ENCODE assay signal across 8 cellular contexts in the genomic region with DNA sequence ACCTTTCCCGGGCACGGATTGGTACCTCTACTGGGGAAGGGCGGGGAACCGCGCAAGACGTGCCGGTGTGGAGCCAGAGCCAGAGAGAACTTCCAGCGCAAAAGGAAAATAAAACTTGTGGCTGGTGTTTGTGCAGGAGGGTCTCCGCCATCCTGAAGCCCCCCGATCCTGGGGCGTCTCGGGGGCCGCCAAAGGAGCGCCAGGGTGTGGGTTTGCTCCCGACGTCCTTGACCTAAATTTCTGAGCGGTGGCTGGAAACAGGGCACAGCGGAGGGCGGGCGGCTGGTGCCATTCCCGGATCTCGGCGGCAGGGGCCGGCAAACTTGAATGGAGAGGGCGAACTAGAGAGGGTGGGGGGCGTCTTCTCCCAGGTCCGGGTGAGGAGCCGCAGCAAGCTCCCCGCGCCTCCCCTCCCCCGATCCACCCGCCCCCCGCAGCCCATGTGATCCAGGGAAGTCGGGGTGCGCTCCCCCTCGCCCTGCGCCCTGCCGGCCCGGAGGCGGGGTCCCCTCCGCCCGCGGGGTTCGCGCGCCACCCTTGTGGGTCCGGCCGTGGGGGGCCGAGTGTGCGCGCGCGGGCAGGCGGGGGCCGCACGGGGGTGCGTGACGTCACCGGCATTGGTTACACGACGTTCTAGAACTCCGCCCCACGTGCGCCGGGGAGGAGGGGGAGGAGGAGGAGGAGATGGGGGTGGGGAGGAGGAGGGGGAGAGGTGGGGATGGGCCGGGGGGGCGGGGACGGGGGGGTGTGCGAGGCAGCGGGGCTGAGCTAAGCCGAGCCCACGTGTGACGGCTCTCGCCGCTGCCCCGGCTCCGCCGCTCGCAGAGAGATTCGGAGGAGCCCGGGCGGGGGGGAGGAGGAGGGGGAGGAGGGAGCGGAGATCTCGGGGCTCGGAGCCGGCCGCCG. TPM values are rescaled to one million over a fixed set of nuclear protein-coding genes. Genes with fewer than 3 reads are reported as not detected.
A peak's percentile ranks its signal among the peaks of the same experiment; 100 is the strongest.
DNase-seq lines count a peak whose midpoint lies in the region; ATAC-seq and TF ChIP-seq lines count a peak whose summit lies in the region.

A gene (plus strand): TSS at position 748 of the 906 bp plus-strand sequence. CDS start 220 bp downstream, outside the sequence.

- H3K9me3 ChIP-seq in upper lobe of right lung, result no peaks in the 10 kb centered on the region

- peaks cover 15% of the 10 kb centered on the region for H3K4me1 ChIP-seq in upper lobe of right lung

- DNase-seq in GM04504 (ENCODE audit: low read depth) (peak; percentile 16), NCI-H1092 (lab: John Stamatoyannopoulos, UW) (peak; percentile 74), T-helper 2 cell (peak; percentile 80 to 94 (median 88)), amygdala (lab: John Stamatoyannopoulos, UW) (peak in 54 of 56 donors; percentile 45 to 94 (median 82)), left cardiac atrium (peak; percentile 97), progenitor cell of endocrine pancreas (ENCODE audit: low spot score, unreplicated experiment) (peak; percentile 75), upper lobe of right lung (peak; percentile 95)

- peaks cover 7% of the 10 kb centered on the region for H3K36me3 Mint-ChIP-seq in progenitor cell of endocrine pancreas (ENCODE audit: insufficient read depth)

- H3K27ac Mint-ChIP-seq in progenitor cell of endocrine pancreas, result peak within 1 kb of the TSS; percentile 97

- peak; percentile 71 for ATAC-seq in HG02571 (IDR thresholded peaks at IDR 0.05; ENCODE audit: unreplicated experiment)
- peak; percentile 91 to 93 for ATAC-seq in left cardiac atrium
- peak; percentile 92 for ATAC-seq in upper lobe of right lung

- TF ChIP-seq CTCF in progenitor cell of endocrine pancreas (IDR thresholded peaks at IDR 0.05; ENCODE audit: unreplicated experiment) (no peak), upper lobe of right lung (IDR thresholded peaks at IDR 0.05) (no peak)

- peak within 1 kb of the TSS; percentile 81 for H3K27ac ChIP-seq in upper lobe of right lung

- no peaks in the 10 kb centered on the region for H3K36me3 ChIP-seq in upper lobe of right lung

- peaks cover 6% of the 10 kb centered on the region for H3K9me3 Mint-ChIP-seq in progenitor cell of endocrine pancreas (ENCODE audit: low read depth)

- peaks cover 35% of the 10 kb centered on the region for H3K4me1 Mint-ChIP-seq in progenitor cell of endocrine pancreas (ENCODE audit: low read depth)

- peak within 1 kb of the TSS; percentile 93 for H3K4me3 Mint-ChIP-seq in progenitor cell of endocrine pancreas (ENCODE audit: low read depth)

- no peaks in the 10 kb centered on the region for H3K27me3 Mint-ChIP-seq in progenitor cell of endocrine pancreas

- H3K27me3 ChIP-seq in upper lobe of right lung, result no peaks in the 10 kb centered on the region

- H3K4me3 ChIP-seq in upper lobe of right lung, result peak within 1 kb of the TSS; percentile 80

- intact Hi-C loops in left cardiac atrium (cut with DNase I), result loop anchor here in 1 of 2 donors (10.0 kb wide), 1 partner anchor 409 kb away; no protein-coding TSS in a partner anchor
- intact Hi-C loops in upper lobe of right lung (cut with DNase I), result no loop called here

RNA-seq across cellular contexts. Expression of the gene that starts here (rescaled TPM):
- 10 to 100 TPM; 84.1 to 95.5 TPM for total RNA-seq in left cardiac atrium
- total RNA-seq in progenitor cell of endocrine pancreas, result 161 and 164 TPM in 2 replicates
- total RNA-seq in upper lobe of right lung, result 31.3 TPM

Comparison
In these comparisons a context has a peak if more than half of its experiments do, and no peak if none do; other contexts are left out.
1. Peak in every context shown above with its lines: DNase-seq, ATAC-seq, H3K4me3 ChIP-seq and H3K27ac ChIP-seq.
2. DNase-seq: peak in every context shown above with its lines; median percentile 97 in left cardiac atrium; 95 in upper lobe of right lung; 88 in T-helper 2 cell; 82 in amygdala; 75 in progenitor cell of endocrine pancreas; 74 in NCI-H1092; 16 in GM04504.